ENCODE assay signal across 8 cellular contexts in genomic region chr2:174764281-174765063, GRCh38. TPM values are rescaled to one million over a fixed set of nuclear protein-coding genes. Genes with fewer than 3 reads are reported as not detected.
A peak's percentile ranks its signal among the peaks of the same experiment; 100 is the strongest.
DNase-seq lines count a peak whose midpoint lies in the region; ATAC-seq, FAIRE-seq and TF ChIP-seq lines count a peak whose summit lies in the region.

Gene CHRNA1 (minus strand): TSS chr2:174764472. CDS start chr2:174764394, 78 bp downstream.

- FAIRE-seq in H54 (lab: Jason Lieb, UNC), result no peak

- TF ChIP-seq POLR2A in H54 (IDR thresholded peaks at IDR 0.05; ENCODE audit: low read depth, low read length), result no peak

- DNase-seq in DMS 273 (lab: John Stamatoyannopoulos, UW; ENCODE audit: unreplicated experiment), result peak; percentile 91
- peak; percentile 73 to 85 for DNase-seq in NCI-H524 (lab: John Stamatoyannopoulos, UW)
- no peak for DNase-seq in glomerular endothelial cell (ENCODE audit: extremely low read depth, low read depth, low spot score)
- no peak for DNase-seq in H54 (ENCODE audit: insufficient read length, low spot score)

- ATAC-seq in HG02759 (IDR thresholded peaks at IDR 0.05; ENCODE audit: unreplicated experiment) (peak; percentile 69), GM19452 (IDR thresholded peaks at IDR 0.05; ENCODE audit: unreplicated experiment) (no peak), HG03159 (IDR thresholded peaks at IDR 0.05; ENCODE audit: unreplicated experiment) (no peak), GM19467 (IDR thresholded peaks at IDR 0.05; ENCODE audit: unreplicated experiment) (no peak)

RNA-seq across cellular contexts. Expression of gene CHRNA1, which starts in this region (rescaled TPM):
- total RNA-seq in glomerular endothelial cell, result 1.9 and 21.1 TPM in 2 replicates

Comparison
In these comparisons a context has a peak if more than half of its experiments do, and no peak if none do; other contexts are left out.
1. DNase-seq: peak in DMS 273 (single experiment) and NCI-H524 (2 of 2); none in glomerular endothelial cell (single experiment) and H54 (single experiment).